Comparison of ENCODE assay signal across 9 cellular contexts in genomic region chr11:116879789-116880402, GRCh38. TPM values are rescaled to one million over a fixed set of nuclear protein-coding genes. Genes with fewer than 3 reads are reported as not detected.
A peak's percentile ranks its signal among the peaks of the same experiment; 100 is the strongest.
DNase-seq lines count a peak whose midpoint lies in the region; ATAC-seq, FAIRE-seq and TF ChIP-seq lines count a peak whose summit lies in the region.
"Had no signal": no experiment of that assay in that cellular context is flagged by ENCODE, and none has a peak within 500 bp of the region (broad histone marks: within the 10 kb centered on the region; RNA-seq: fewer than 3 reads in every experiment).

No MANE protein-coding gene starts in this region.

- peak; percentile 78 for FAIRE-seq in colon (lab: Jason Lieb, UNC)

- H3K27ac ChIP-seq in Karpas-422 (ENCODE audit: low read length) (no peak overlapping the region), PC-9 (no peak overlapping the region), liver (ENCODE audit: low read depth in 1 of 2, low read length in 2 of 2) (no peak overlapping the region), transverse colon (no peak overlapping the region)

- H3K4me1 Mint-ChIP-seq in activated T-cell treated with anti-CD3 and anti-CD28 coated beads, Interleukin-2, amount 50 U/mL, for 4 hours (ENCODE audit: low read depth): peaks cover 17% of the 10 kb centered on the region

- H2AFZ ChIP-seq in Karpas-422 (ENCODE audit: low read length) (no peak overlapping the region), PC-9 (no peak overlapping the region)

- H3K4me1 ChIP-seq in Karpas-422 (ENCODE audit: low read length) (no peaks in the 10 kb centered on the region), PC-9 (replicated peaks; ENCODE audit: insufficient read depth) (0 out of 2 replicates have a peak, but pooled peaks cover 4% of the 10 kb centered on the region), liver (ENCODE audit: control insufficient read depth in 4 of 4, insufficient read depth in 4 of 4, low read length in 3 of 4) (peaks cover 0 to 4% (median 2%) of the 10 kb centered on the region in 4 donors), transverse colon (peaks cover 0 to 5% (median 0%) of the 10 kb centered on the region in 4 donors)

- CTCF ChIA-PET in PC-9 (lab: Charles Lee): interaction anchor here (0.7 to 1.4 kb wide), 3 partner anchors 89 to 226 kb away, joined by 3 to 6 read pairs (median 5); no protein-coding TSS in a partner anchor

- H3K79me2 ChIP-seq in Karpas-422 (ENCODE audit: low read length) (no peaks in the 10 kb centered on the region), PC-9 (ENCODE audit: low read depth) (no peaks in the 10 kb centered on the region)

- no peaks in the 10 kb centered on the region for H3K9me3 Mint-ChIP-seq in activated T-cell treated with anti-CD3 and anti-CD28 coated beads, Interleukin-2, amount 50 U/mL, for 4 hours

- TF ChIP-seq CTCF in PC-9 (conservative IDR thresholded peaks at IDR 0.05): peak; percentile 86
- TF ChIP-seq CTCF in liver (IDR thresholded peaks at IDR 0.05; ENCODE audit: low read depth, low read length, missing input control): peak; percentile 68
- TF ChIP-seq CTCF in transverse colon (IDR thresholded peaks at IDR 0.05): peak; percentile 56 to 61 (median 60)

- no peaks in the 10 kb centered on the region for H3F3A ChIP-seq in PC-9 (ENCODE audit: insufficient read depth, low read depth)

- no peak for TF ChIP-seq POLR2A in transverse colon (IDR thresholded peaks at IDR 0.05)

- no peaks in the 10 kb centered on the region for H3K27me3 Mint-ChIP-seq in activated T-cell treated with anti-CD3 and anti-CD28 coated beads, Interleukin-2, amount 50 U/mL, for 4 hours (ENCODE audit: low read depth)

- intact Hi-C loops in PC-9 (cut with micrococcal nuclease; ENCODE audit: unreplicated experiment) (loop anchor here (1.0 to 2.0 kb wide), 3 partner anchors 218 to 346 kb away; partner anchors contain the start of gene SIK3), transverse colon (cut with DNase I; ENCODE audit: low total_unique reads) (loop anchor here (5.0 to 10.0 kb wide), 2 partner anchors 227 to 345 kb away; no protein-coding TSS in a partner anchor)

- 47% methylated on average over 3 of the region's 3 CpGs for WGBS in liver
- 39 to 45% methylated on average over 2 to 3 of the region's 3 CpGs for WGBS in transverse colon (ENCODE audit: low coverage in 1 of 2), 2 donors

- in situ Hi-C loops in transverse colon (cut with MboI; ENCODE audit: low pct_ligation_motif_present in 1 of 4, low pct_unique_long_range_greater_than_20kb in 1 of 4, low sequenced_read_pairs in 3 of 4): loop anchor here (5.0 to 10.0 kb wide), 3 partner anchors 222 to 227 kb away; no protein-coding TSS in a partner anchor

- H3K36me3 Mint-ChIP-seq in activated T-cell treated with anti-CD3 and anti-CD28 coated beads, Interleukin-2, amount 50 U/mL, for 4 hours (ENCODE audit: insufficient read depth): peaks cover 23% of the 10 kb centered on the region

- peak; percentile 93 to 95 for TF ChIP-seq RAD21 in liver (IDR thresholded peaks at IDR 0.05)

- ATAC-seq in activated T-cell treated with anti-CD3 and anti-CD28 coated beads, Interleukin-2, amount 50 U/mL, for 4 hours: peak; percentile 69 to 71

- H3K36me3 ChIP-seq in Karpas-422 (ENCODE audit: insufficient read depth, low read length) (no peaks in the 10 kb centered on the region), PC-9 (ENCODE audit: low read depth) (no peaks in the 10 kb centered on the region), liver (ENCODE audit: control insufficient read depth in 4 of 4, insufficient read depth in 3 of 4, low read depth in 1 of 4, low read length in 3 of 4) (peaks cover 5 to 18% (median 12%) of the 10 kb centered on the region in 4 donors), transverse colon (peaks cover 0 to 5% (median 0%) of the 10 kb centered on the region in 4 donors)

- H4K20me1 ChIP-seq in Karpas-422 (ENCODE audit: insufficient read depth, low read depth, low read length): no peaks in the 10 kb centered on the region
- H4K20me1 ChIP-seq in PC-9 (ENCODE audit: insufficient read depth): 0 out of 2 replicates have a peak, but pooled peaks cover 3% of the 10 kb centered on the region

- TF ChIP-seq EP300 in transverse colon (IDR thresholded peaks at IDR 0.05; ENCODE audit: low read depth): no peak

- DNase-seq in activated T-cell treated with anti-CD3 and anti-CD28 coated beads, Interleukin-2, amount 50 U/mL, for 4 hours: no peak
- DNase-seq in activated T-cell treated with anti-CD3 and anti-CD28 coated beads, Interleukin-2, amount 50 U/mL, for 48 hours: no peak
- peak; percentile 53 for DNase-seq in Karpas-422
- peak; percentile 8 to 65 for DNase-seq in PC-9
- DNase-seq in transverse colon: no peak
- no peak for DNase-seq in stimulated activated naive CD4-positive, alpha-beta T cell treated with Interleukin-2 at 50 U/mL for 16 hours (lab: John Stamatoyannopoulos, UW)

- BruUV-seq in PC-9 (replicated peaks; lab: Mats Ljungman, UMichigan): no TSS peak

- H3K27me3 ChIP-seq in Karpas-422 (ENCODE audit: low read length) (no peaks in the 10 kb centered on the region), PC-9 (ENCODE audit: insufficient read depth, low read depth) (no peaks in the 10 kb centered on the region), liver (ENCODE audit: control insufficient read depth in 4 of 4, insufficient read depth in 4 of 4, low read length in 3 of 4) (no peaks in the 10 kb centered on the region), transverse colon (no peaks in the 10 kb centered on the region)

- no peak overlapping the region for H3K4me3 ChIP-seq in Karpas-422 (ENCODE audit: low read length)
- no peak overlapping the region for H3K4me3 ChIP-seq in PC-9
- H3K4me3 ChIP-seq in liver (ENCODE audit: low read depth in 1 of 3, low read length in 3 of 3): no peak overlapping the region
- no peak overlapping the region for H3K4me3 ChIP-seq in transverse colon

- H3K9me3 ChIP-seq in Karpas-422 (ENCODE audit: low read length): no peaks in the 10 kb centered on the region
- H3K9me3 ChIP-seq in PC-9 (ENCODE audit: insufficient read depth, low read depth): no peaks in the 10 kb centered on the region
- no peaks in the 10 kb centered on the region for H3K9me3 ChIP-seq in liver (ENCODE audit: control insufficient read depth in 4 of 4, low read length in 3 of 4)
- no peaks in the 10 kb centered on the region for H3K9me3 ChIP-seq in transverse colon

- POLR2A ChIA-PET in PC-9 (lab: Charles Lee; ENCODE audit: unreplicated experiment): interaction anchor here (0.6 kb wide), 2 partner anchors 44 to 210 kb away, joined by 3 to 21 read pairs; no protein-coding TSS in a partner anchor

- no peak overlapping the region for H3K4me3 Mint-ChIP-seq in activated T-cell treated with anti-CD3 and anti-CD28 coated beads, Interleukin-2, amount 50 U/mL, for 4 hours

- H3K9me2 ChIP-seq in Karpas-422 (replicated peaks; ENCODE audit: insufficient read depth, low read length) (no peaks in the 10 kb centered on the region), PC-9 (ENCODE audit: insufficient read depth) (no peaks in the 10 kb centered on the region)

- H3K4me2 ChIP-seq in Karpas-422 (ENCODE audit: low read depth, low read length, poor library complexity, severe bottlenecking): no peak overlapping the region
- H3K4me2 ChIP-seq in PC-9: no peak overlapping the region

- H3K9ac ChIP-seq in Karpas-422 (ENCODE audit: low read length) (no peak overlapping the region), liver (ENCODE audit: low read depth in 1 of 2, low read length in 2 of 2) (no peak overlapping the region)

TF ChIP-seq in liver, 16 proteins besides CTCF, POLR2A, EP300 and RAD21:
- TF ChIP-seq EGR1 (IDR thresholded peaks at IDR 0.05; ENCODE audit: low read depth in 2 of 2): no peak

RNA-seq across cellular contexts. Expression of gene APOA1, which starts 42.5 kb away (rescaled TPM):
- 1 to 10 TPM; 1.4 to 2.9 (median 2.1) TPM for total RNA-seq in activated T-cell treated with anti-CD3 and anti-CD28 coated beads, Interleukin-2, amount 50 U/mL, for 4 hours
- not detected in 2 replicates for total RNA-seq in Karpas-422 (2014; rRNA removed; shearing (Covaris generic); ENCODE audit: low replicate concordance)
- total RNA-seq in PC-9 (2021): not detected in 2 replicates
- 1,000 to 10,000 TPM; 4,271 to 5,120 TPM for total RNA-seq in liver
- polyA plus RNA-seq in liver: over 10,000 TPM; 12,059 to 17,093 TPM
- total RNA-seq in transverse colon: 100 to 1,000 TPM in 1 of 4 donors, not detected in 3; 169 TPM

RNA-seq across cellular contexts. Expression of gene APOC3, which starts 50.2 kb away (rescaled TPM):
- 1 to 10 TPM in 2 of 3 donors, under 1 TPM in 1; 0.82 to 4.0 (median 2.0) TPM for total RNA-seq in activated T-cell treated with anti-CD3 and anti-CD28 coated beads, Interleukin-2, amount 50 U/mL, for 4 hours
- not detected in 2 replicates for total RNA-seq in Karpas-422 (2014; rRNA removed; shearing (Covaris generic); ENCODE audit: low replicate concordance)
- total RNA-seq in PC-9 (2021) (not detected in 2 replicates), liver (1,000 to 10,000 TPM in 1 of 2 donors, 100 to 1,000 TPM in 1; 608 to 5,828 TPM), transverse colon (1 to 10 TPM in 2 of 4 donors, not detected in 2; 3.0 to 5.3 TPM)
- polyA plus RNA-seq in liver: over 10,000 TPM; 12,787 to 24,129 TPM
- polyA plus RNA-seq: esophagus had no signal

RNA-seq across cellular contexts. Expression of gene APOA4, which starts 56.8 kb away (rescaled TPM):
- total RNA-seq in activated T-cell treated with anti-CD3 and anti-CD28 coated beads, Interleukin-2, amount 50 U/mL, for 4 hours: not detected
- not detected in 2 replicates for total RNA-seq in Karpas-422 (2014; rRNA removed; shearing (Covaris generic); ENCODE audit: low replicate concordance)
- total RNA-seq in PC-9 (2021) (not detected in 2 replicates), liver (100 to 1,000 TPM in 1 of 2 donors, under 1 TPM in 1; 0.89 to 171 TPM), transverse colon (not detected)
- polyA plus RNA-seq in liver: 100 to 1,000 TPM in 1 of 2 donors, 10 to 100 TPM in 1; 90.5 to 382 TPM

Comparison
In these comparisons a context has a peak if more than half of its experiments do, and no peak if none do; other contexts are left out.
1. DNase-seq: peak in Karpas-422 (single experiment) and PC-9 (2 of 2); none in activated T-cell treated with anti-CD3 and anti-CD28 coated beads, Interleukin-2, amount 50 U/mL, for 4 hours (single experiment), activated T-cell treated with anti-CD3 and anti-CD28 coated beads, Interleukin-2, amount 50 U/mL, for 48 hours (0 of 2), transverse colon (single experiment) and stimulated activated naive CD4-positive, alpha-beta T cell treated with Interleukin-2 at 50 U/mL for 16 hours (single experiment).
2. RNA of gene APOA1, which starts 42.5 kb away (total RNA-seq): 4,271 to 5,120 TPM in liver; 1.4 to 2.9 TPM in activated T-cell treated with anti-CD3 and anti-CD28 coated beads, Interleukin-2, amount 50 U/mL, for 4 hours, 169 TPM in transverse colon, not detected in Karpas-422 and not detected in PC-9; every median in the first group is over 10 times any median in the second.
3. RNA of gene APOC3, which starts 50.2 kb away (total RNA-seq): 608 to 5,828 TPM in liver; 3.0 to 5.3 TPM in transverse colon, 0.82 to 4.0 TPM in activated T-cell treated with anti-CD3 and anti-CD28 coated beads, Interleukin-2, amount 50 U/mL, for 4 hours, not detected in Karpas-422 and not detected in PC-9; every median in the first group is over 10 times any median in the second.
4. Peak in every context shown above with its lines, with median percentiles within 50 percentile points of each other: CTCF ChIP-seq.